7 cellular contexts compared by ENCODE assay signal in genomic region chr7:106400990-106401389, GRCh38.
"Had no signal": no experiment of that assay in that cellular context is flagged by ENCODE, and none has a peak within 500 bp of the region (broad histone marks: within the 10 kb centered on the region; RNA-seq: fewer than 3 reads in every experiment).

No MANE protein-coding gene starts in this region.

- H3K36me3 ChIP-seq: HAP-1 had no signal

- H3K27ac ChIP-seq: HL-60 had no signal

- H3K27ac Mint-ChIP-seq: HFFc6, IgD-negative memory B cell had no signal

- DNase-seq: GOT3, H7, HFFc6, KBM-7 had no signal

- H3K4me3 Mint-ChIP-seq: HFFc6, IgD-negative memory B cell had no signal

- H3K9me3 Mint-ChIP-seq: IgD-negative memory B cell had no signal

- H3K9me3 ChIP-seq: HAP-1 had no signal

- H3K4me3 ChIP-seq: HAP-1 had no signal
